8 cellular contexts compared by ENCODE assay signal in the genomic region with DNA sequence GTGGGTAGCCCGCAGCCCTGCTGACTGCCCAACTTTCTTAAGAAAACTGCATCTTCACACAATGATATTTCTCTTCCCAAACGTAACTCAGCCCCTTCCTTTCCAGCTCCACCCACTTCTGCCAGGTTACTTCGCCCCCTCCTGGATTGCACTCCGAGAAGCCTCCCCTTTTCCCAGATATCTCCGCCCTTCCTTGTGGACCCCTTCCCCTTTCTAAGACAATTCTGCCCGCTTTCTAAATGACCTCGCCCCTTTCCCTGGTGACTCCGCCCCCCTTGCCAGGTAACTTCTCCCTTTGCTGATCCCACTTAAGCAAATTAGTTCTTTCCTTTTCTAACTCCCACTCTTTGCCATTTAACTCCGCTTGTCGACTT. TPM values are rescaled to one million over a fixed set of nuclear protein-coding genes. Genes with fewer than 3 reads are reported as not detected.
DNase-seq lines count a peak whose midpoint lies in the region; ATAC-seq and TF ChIP-seq lines count a peak whose summit lies in the region.

No MANE protein-coding gene starts in this region.

- H3K4me1 ChIP-seq in ACC112 (ENCODE audit: control insufficient read depth, insufficient read depth, low read length, unreplicated experiment), result no peaks in the 10 kb centered on the region
- H3K4me1 ChIP-seq in iPS-18a (ENCODE audit: control insufficient read depth, low read depth, low read length), result peaks cover 9% of the 10 kb centered on the region

- peak overlapping the region; percentile 30 for H3K27ac ChIP-seq in ACC112 (ENCODE audit: low read depth, low read length)
- no peak overlapping the region for H3K27ac ChIP-seq in iPS-18a (ENCODE audit: low read length)

- no peak for TF ChIP-seq CTCF in activated B cell treated with CpG ODN at 0.5 μM for 24 hours (IDR thresholded peaks at IDR 0.05)

- no peaks in the 10 kb centered on the region for H3K36me3 Mint-ChIP-seq in activated B cell treated with CpG ODN at 0.5 μM for 24 hours (ENCODE audit: low read depth)
- H3K36me3 Mint-ChIP-seq in stimulated activated naive B cell treated with anti-CD40 and anti-IgM and Interleukin-4, amounts not matched to agents 10 μg/mL and 1 μg/mL and 100 μg/mL, for 72 hours, result peaks cover 2 to 4% of the 10 kb centered on the region in 2 donors

- DNase-seq in activated B cell treated with CpG ODN at 0.5 μM for 24 hours (no peak), cerebellar nuclear complex (lab: John Stamatoyannopoulos, UW) (no peak), AG08395 (ENCODE audit: low spot score) (no peak)
- DNase-seq in stimulated activated naive B cell treated with anti-CD40 and anti-IgM and Interleukin-4, amounts not matched to agents 10 μg/mL and 1 μg/mL and 100 μg/mL, for 72 hours, result no peak

- no peaks in the 10 kb centered on the region for H3K27me3 Mint-ChIP-seq in activated B cell treated with CpG ODN at 0.5 μM for 24 hours
- H3K27me3 Mint-ChIP-seq in stimulated activated naive B cell treated with anti-CD40 and anti-IgM and Interleukin-4, amounts not matched to agents 10 μg/mL and 1 μg/mL and 100 μg/mL, for 72 hours, result peaks cover 11% of the 10 kb centered on the region in 2 donors

- no peaks in the 10 kb centered on the region for H3K79me2 ChIP-seq in ACC112 (ENCODE audit: control insufficient read depth, insufficient read depth, low read length, unreplicated experiment)

- H3K9me3 Mint-ChIP-seq in activated B cell treated with CpG ODN at 0.5 μM for 24 hours, result no peaks in the 10 kb centered on the region
- no peaks in the 10 kb centered on the region for H3K9me3 Mint-ChIP-seq in stimulated activated naive B cell treated with anti-CD40 and anti-IgM and Interleukin-4, amounts not matched to agents 10 μg/mL and 1 μg/mL and 100 μg/mL, for 72 hours

- ATAC-seq in GM19372 (IDR thresholded peaks at IDR 0.05; ENCODE audit: low read depth, unreplicated experiment) (peak; percentile 4), activated B cell treated with CpG ODN at 0.5 μM for 24 hours (ENCODE audit: low read depth) (peak; percentile 6), HG03095 (IDR thresholded peaks at IDR 0.05; ENCODE audit: unreplicated experiment) (no peak)
- peak; percentile 5 to 10 for ATAC-seq in stimulated activated naive B cell treated with anti-CD40 and anti-IgM and Interleukin-4, amounts not matched to agents 10 μg/mL and 1 μg/mL and 100 μg/mL, for 72 hours (replicated peaks)

- peak overlapping the region; percentile 75 for H3K27ac Mint-ChIP-seq in activated B cell treated with CpG ODN at 0.5 μM for 24 hours
- H3K27ac Mint-ChIP-seq in stimulated activated naive B cell treated with anti-CD40 and anti-IgM and Interleukin-4, amounts not matched to agents 10 μg/mL and 1 μg/mL and 100 μg/mL, for 72 hours, result peak overlapping the region; percentile 84

- H3K4me3 ChIP-seq in ACC112 (ENCODE audit: low read depth, low read length) (peak overlapping the region; percentile 81), iPS-18a (ENCODE audit: low read length) (peak overlapping the region; percentile 77)

- peak overlapping the region; percentile 56 for H3K9ac ChIP-seq in iPS-18a (ENCODE audit: low read length)

- H3K4me3 Mint-ChIP-seq in activated B cell treated with CpG ODN at 0.5 μM for 24 hours, result peak overlapping the region; percentile 91
- H3K4me3 Mint-ChIP-seq in stimulated activated naive B cell treated with anti-CD40 and anti-IgM and Interleukin-4, amounts not matched to agents 10 μg/mL and 1 μg/mL and 100 μg/mL, for 72 hours, result peak overlapping the region; percentile 91 to 94

- intact Hi-C loops in activated B cell treated with CpG ODN at 0.5 μM for 24 hours (cut with micrococcal nuclease), result loop anchor here (1.0 to 5.0 kb wide), 11 partner anchors 28 to 440 kb away; partner anchors contain the start of gene SIGLEC10

- H3K27me3 ChIP-seq in ACC112 (ENCODE audit: insufficient read depth, low read length), result no peaks in the 10 kb centered on the region
- H3K27me3 ChIP-seq in iPS-18a (ENCODE audit: control insufficient read depth, insufficient read depth, low read length), result peaks cover 22% of the 10 kb centered on the region

- POLR2A ChIA-PET in activated B cell treated with CpG ODN at 0.5 μM for 24 hours (lab: Charles Lee), result interaction anchor here (0.6 to 4.9 kb wide), 15 partner anchors 9 to 318 kb away, joined by 3 to 49 read pairs (median 5); partner anchors contain the start of genes ETFB, NKG7 and SIGLEC10

- no peaks in the 10 kb centered on the region for H3K9me3 ChIP-seq in iPS-18a (ENCODE audit: control insufficient read depth, low read depth, low read length)

- H3K36me3 ChIP-seq in ACC112 (ENCODE audit: insufficient read depth, low read length) (no peaks in the 10 kb centered on the region), iPS-18a (ENCODE audit: control insufficient read depth, low read depth, low read length) (no peaks in the 10 kb centered on the region)

- H2AFZ ChIP-seq in ACC112 (ENCODE audit: low read length, unreplicated experiment), result peak overlapping the region; percentile 34

- peaks cover 42% of the 10 kb centered on the region for H3K4me1 Mint-ChIP-seq in activated B cell treated with CpG ODN at 0.5 μM for 24 hours
- peaks cover 32 to 51% of the 10 kb centered on the region in 2 donors for H3K4me1 Mint-ChIP-seq in stimulated activated naive B cell treated with anti-CD40 and anti-IgM and Interleukin-4, amounts not matched to agents 10 μg/mL and 1 μg/mL and 100 μg/mL, for 72 hours

- CTCF ChIA-PET in activated B cell treated with CpG ODN at 0.5 μM for 24 hours (lab: Charles Lee), result interaction anchor here (1.0 to 2.9 kb wide), 15 partner anchors 12 to 365 kb away, joined by 3 to 17 read pairs (median 5); partner anchors contain the start of genes ETFB and SIGLEC10

RNA-seq across cellular contexts. Expression of gene VSIG10L, which starts 2.6 kb away (rescaled TPM):
- 0.95 and 0.98 TPM in 2 replicates for total RNA-seq in activated B cell treated with CpG ODN at 0.5 μM for 24 hours

RNA-seq across cellular contexts. Expression of gene ETFB, which starts 26.9 kb away (rescaled TPM):
- total RNA-seq in activated B cell treated with CpG ODN at 0.5 μM for 24 hours, result 43.8 and 49.0 TPM in 2 replicates

RNA-seq across cellular contexts. Expression of gene IGLON5, which starts 27.9 kb away (rescaled TPM):
- not detected in 2 replicates for total RNA-seq in activated B cell treated with CpG ODN at 0.5 μM for 24 hours

RNA-seq across cellular contexts. Expression of gene CLDND2, which starts 29.5 kb away (rescaled TPM):
- total RNA-seq in activated B cell treated with CpG ODN at 0.5 μM for 24 hours, result 2.2 TPM in 1 of 2 replicates, not detected in the other

RNA-seq across cellular contexts. Expression of gene NKG7, which starts 33.2 kb away (rescaled TPM):
- 1.6 and 2.1 TPM in 2 replicates for total RNA-seq in activated B cell treated with CpG ODN at 0.5 μM for 24 hours
